ENCODE assay signal across 15 cellular contexts in genomic region chr15:65629548-65629947, GRCh38. TPM values are rescaled to one million over a fixed set of nuclear protein-coding genes. Genes with fewer than 3 reads are reported as not detected.
DNase-seq lines count a peak whose midpoint lies in the region; ATAC-seq and TF ChIP-seq lines count a peak whose summit lies in the region.
"Had no signal": no experiment of that assay in that cellular context is flagged by ENCODE, and none has a peak within 500 bp of the region (broad histone marks: within the 10 kb centered on the region; RNA-seq: fewer than 3 reads in every experiment).

No MANE protein-coding gene starts in this region.

- no peaks in the 10 kb centered on the region for H3K23me2 ChIP-seq in H9 (ENCODE audit: insufficient read length, low read depth, low read length, poor library complexity, severe bottlenecking)

- no peak overlapping the region for H4K91ac ChIP-seq in H9 (ENCODE audit: insufficient read length, low read depth, low read length)

- H3K27ac ChIP-seq in GM23338 (ENCODE audit: low read depth) (no peak overlapping the region), H9 (ENCODE audit: insufficient read length, low read depth, low read length) (no peak overlapping the region), VCaP (peak overlapping the region; percentile 73)

- H3K4me1 Mint-ChIP-seq in GM23338 (peaks cover 13% of the 10 kb centered on the region; the same call in 2 of the 3 replicates), H9 (peaks cover 9 to 10% of the 10 kb centered on the region in 2 experiments)

- H3K18ac ChIP-seq in H9 (ENCODE audit: insufficient read length, low read depth, low read length): no peak overlapping the region

- H3K36me3 ChIP-seq in GM23338 (ENCODE audit: insufficient read depth): no peaks in the 10 kb centered on the region

- H3K36me3 Mint-ChIP-seq in GM23338 (ENCODE audit: low read depth): no peaks in the 10 kb centered on the region; the same call in 2 of the 3 replicates
- peaks cover 0 to 5% (median 0%) of the 10 kb centered on the region in 3 experiments; a peak in 2 of 7 replicates for H3K36me3 Mint-ChIP-seq in H9 (ENCODE audit: insufficient read depth in 1 of 3, low read depth in 3 of 3)

- H3K4me3 ChIP-seq in GM23338: no peak overlapping the region

- H3T11ph ChIP-seq in H9 (ENCODE audit: low read length): no peak overlapping the region

- H3K4ac ChIP-seq in H9 (ENCODE audit: low read depth, low read length): no peak overlapping the region

- no peaks in the 10 kb centered on the region for H3K79me1 ChIP-seq in H9 (ENCODE audit: insufficient read depth, low read depth, low read length, poor library complexity, severe bottlenecking)

- no peak overlapping the region for H2AFZ ChIP-seq in GM23338
- no peak overlapping the region for H2AFZ ChIP-seq in H9 (ENCODE audit: low read length)

- ATAC-seq in GM23338: peak; percentile 78
- no peak for ATAC-seq in HG02642 (IDR thresholded peaks at IDR 0.05; ENCODE audit: poor library complexity, unreplicated experiment)
- ATAC-seq: HCT116 had no signal

- WGBS in H9 (ENCODE audit: extremely low coverage, insufficient read length, low lambda C conversion rate): no CpG with 5 or more reads among the region's 3 CpGs

- H3K56ac ChIP-seq in H9 (ENCODE audit: insufficient read length, low read depth, low read length): no peak overlapping the region

- no peak overlapping the region for H3K4me3 Mint-ChIP-seq in GM23338
- H3K4me3 Mint-ChIP-seq in H9: no peak overlapping the region

- no peak overlapping the region for H4K8ac ChIP-seq in H9 (replicated peaks; ENCODE audit: insufficient read length, low read depth, low read length)

- no peaks in the 10 kb centered on the region for H3K27me3 ChIP-seq in GM23338 (ENCODE audit: insufficient read depth)
- no peaks in the 10 kb centered on the region for H3K27me3 ChIP-seq in H9 (ENCODE audit: insufficient read depth, low read length)

- H2BK12ac ChIP-seq in H9 (ENCODE audit: insufficient read length, low read depth, low read length): no peak overlapping the region

- no peaks in the 10 kb centered on the region for H3K9me3 ChIP-seq in H9 (ENCODE audit: control insufficient read depth, low read depth, low read length)

- no peaks in the 10 kb centered on the region for H3F3A ChIP-seq in GM23338 (replicated peaks; ENCODE audit: low read depth)

- no peak for TF ChIP-seq CTCF in GM23338 (conservative IDR thresholded peaks at IDR 0.05; ENCODE audit: low read depth in 2 of 2)
- TF ChIP-seq CTCF in H9 (conservative IDR thresholded peaks at IDR 0.05): no peak
- TF ChIP-seq CTCF in VCaP (conservative IDR thresholded peaks at IDR 0.05): no peak
- no peak for TF ChIP-seq CTCF in GM10266 (IDR thresholded peaks at IDR 0.05; ENCODE audit: control insufficient read depth, insufficient read depth, low read depth, missing control alignments)

- H3K4me2 ChIP-seq in GM23338 (no peak overlapping the region), H9 (ENCODE audit: insufficient read depth, insufficient read length, low read length) (no peak overlapping the region)

- H3K27me3 Mint-ChIP-seq in GM23338 (ENCODE audit: insufficient read depth, low read depth, poor library complexity): no peaks in the 10 kb centered on the region
- no peaks in the 10 kb centered on the region for H3K27me3 Mint-ChIP-seq in H9 (ENCODE audit: low read depth)
- H3K27me3 Mint-ChIP-seq: CD4-positive, alpha-beta memory T cell had no signal

- no peak overlapping the region for H3K23ac ChIP-seq in H9 (ENCODE audit: insufficient read length, low read depth, low read length)

- H3K9me3 Mint-ChIP-seq in GM23338: no peaks in the 10 kb centered on the region
- no peaks in the 10 kb centered on the region for H3K9me3 Mint-ChIP-seq in H9

- H3K4me1 ChIP-seq in GM23338 (ENCODE audit: insufficient read depth) (no peaks in the 10 kb centered on the region), H9 (ENCODE audit: insufficient read depth, low read length) (no peaks in the 10 kb centered on the region)

- no peak overlapping the region for H3K14ac ChIP-seq in H9 (ENCODE audit: insufficient read depth, low read length)

- no peak overlapping the region for H2AK5ac ChIP-seq in H9 (ENCODE audit: insufficient read length, low read length)

- H3K27ac Mint-ChIP-seq in GM23338 (no peak overlapping the region), H9 (no peak overlapping the region)
- H3K27ac Mint-ChIP-seq: CD4-positive, alpha-beta memory T cell had no signal

- H4K5ac ChIP-seq in H9 (ENCODE audit: insufficient read length, low read depth, low read length): no peak overlapping the region

- no peak for DNase-seq in GM23338 (ENCODE audit: low spot score)
- no peak for DNase-seq in H9
- no peak for DNase-seq in activated CD4-positive, CD25-positive, alpha-beta regulatory T cell (lab: John Stamatoyannopoulos, UW)
- no peak for DNase-seq in GM10266 (ENCODE audit: extremely low spot score)
- DNase-seq: C1 segment of cervical spinal cord; Calu3; CD4-positive, alpha-beta memory T cell; COR-L47; DMS53; DMS79 treated with DMSO at 0.1 percent for 48 hours; GF-D8; H7 had no signal

- H3K9me2 ChIP-seq in GM23338 (ENCODE audit: insufficient read depth): peaks cover 12% of the 10 kb centered on the region; the same call in 1 of the 2 replicates

- H3K79me2 ChIP-seq in GM23338 (replicated peaks; ENCODE audit: insufficient read depth): no peaks in the 10 kb centered on the region
- H3K79me2 ChIP-seq in H9 (ENCODE audit: insufficient read depth, low read length): no peaks in the 10 kb centered on the region

- H2BK15ac ChIP-seq in H9 (ENCODE audit: low read depth, low read length): no peak overlapping the region

- H4K20me1 ChIP-seq in GM23338 (replicated peaks; ENCODE audit: insufficient read depth): no peaks in the 10 kb centered on the region
- H4K20me1 ChIP-seq in H9 (ENCODE audit: control insufficient read depth, insufficient read depth, insufficient read length): no peaks in the 10 kb centered on the region

- no peak overlapping the region for H2BK120ac ChIP-seq in H9 (ENCODE audit: low read depth, low read length, poor library complexity, severe bottlenecking)

- peak overlapping the region; percentile 23 for H3K9ac ChIP-seq in H9 (ENCODE audit: extremely low read depth, insufficient read length, low read length)

- no peak overlapping the region for H2BK20ac ChIP-seq in H9 (ENCODE audit: low read depth, low read length, poor library complexity, severe bottlenecking)

- no peak overlapping the region for H2BK5ac ChIP-seq in H9 (ENCODE audit: insufficient read length, low read length)

TF ChIP-seq in GM23338, 12 proteins besides CTCF, POLR2A, EP300 and RAD21 (continues in another document):
- TF ChIP-seq ZNF114 (CRISPR knock-in tag; IDR thresholded peaks at IDR 0.05) (no peak), REST (IDR thresholded peaks at IDR 0.05; ENCODE audit: unreplicated experiment) (no peak), EZH2 (IDR thresholded peaks at IDR 0.05; ENCODE audit: low read depth, unreplicated experiment) (no peak), ZNF331 (CRISPR knock-in tag; IDR thresholded peaks at IDR 0.05; ENCODE audit: low read depth) (no peak), STAT1 (IDR thresholded peaks at IDR 0.05; ENCODE audit: unreplicated experiment) (no peak), NANOG (IDR thresholded peaks at IDR 0.05; ENCODE audit: borderline replicate concordance) (no peak), POLR2AphosphoS5 (IDR thresholded peaks at IDR 0.05; ENCODE audit: low read depth) (no peak)
- TF ChIP-seq, protein P1, sequence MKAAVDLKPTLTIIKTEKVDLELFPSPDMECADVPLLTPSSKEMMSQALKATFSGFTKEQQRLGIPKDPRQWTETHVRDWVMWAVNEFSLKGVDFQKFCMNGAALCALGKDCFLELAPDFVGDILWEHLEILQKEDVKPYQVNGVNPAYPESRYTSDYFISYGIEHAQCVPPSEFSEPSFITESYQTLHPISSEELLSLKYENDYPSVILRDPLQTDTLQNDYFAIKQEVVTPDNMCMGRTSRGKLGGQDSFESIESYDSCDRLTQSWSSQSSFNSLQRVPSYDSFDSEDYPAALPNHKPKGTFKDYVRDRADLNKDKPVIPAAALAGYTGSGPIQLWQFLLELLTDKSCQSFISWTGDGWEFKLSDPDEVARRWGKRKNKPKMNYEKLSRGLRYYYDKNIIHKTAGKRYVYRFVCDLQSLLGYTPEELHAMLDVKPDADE (IDR thresholded peaks at IDR 0.05): no peak

RNA-seq across cellular contexts. Expression of gene SLC24A1, which starts 7.8 kb away (rescaled TPM):
- 4.5 and 6.1 TPM in 2 replicates for total RNA-seq in GM23338 (2014; rRNA removed; shearing (Covaris generic))
- polyA plus RNA-seq in GM23338 (2016; fragmentation: Nextera tagmentation; extraction: Ambion mirVana): 1.6 and 2.3 TPM in 2 replicates
- total RNA-seq in H9 (2021): 8.6 TPM in 2 replicates

RNA-seq across cellular contexts. Expression of gene INTS14, which starts 18.6 kb away (rescaled TPM):
- total RNA-seq in GM23338 (2014; rRNA removed; shearing (Covaris generic)): 37.7 and 56.0 TPM in 2 replicates
- 14.1 and 15.2 TPM in 2 replicates for polyA plus RNA-seq in GM23338 (2016; fragmentation: Nextera tagmentation; extraction: Ambion mirVana)
- 41.8 and 44.7 TPM in 2 replicates for total RNA-seq in H9 (2021)
